In genomic region chr12:113296557-113297213, GRCh38 we compare ENCODE assay signal across 19 cellular contexts. TPM values are rescaled to one million over a fixed set of nuclear protein-coding genes. Genes with fewer than 3 reads are reported as not detected.
DNase-seq lines count a peak whose midpoint lies in the region; ATAC-seq, FAIRE-seq and TF ChIP-seq lines count a peak whose summit lies in the region.
"Had no signal": no experiment of that assay in that cellular context is flagged by ENCODE, and none has a peak within 500 bp of the region (broad histone marks: within the 10 kb centered on the region; RNA-seq: fewer than 3 reads in every experiment).

No MANE protein-coding gene starts in this region.

- no peak for TF ChIP-seq EP300 in GM12878 (IDR thresholded peaks at IDR 0.05; ENCODE audit: borderline replicate concordance in 1 of 2, control insufficient read depth in 1 of 2, low read depth in 2 of 2, low read length in 2 of 2)

- H2BK15ac ChIP-seq in neuronal stem cell (ENCODE audit: low read length), result no peak overlapping the region

- CTCF ChIA-PET in GM12878 (lab: Yijun Ruan, JAX), result no interaction called here

- WGBS in GM12878 (ENCODE audit: insufficient coverage, insufficient replicate concordance, low lambda C conversion rate, missing lambda C conversion rate), result 93% methylated on average over 23 of the region's 23 CpGs
- no CpG with 5 or more reads among the region's 23 CpGs for WGBS in neuronal stem cell (ENCODE audit: extremely low coverage in 2 of 2, insufficient read length in 2 of 2, insufficient replicate concordance in 1 of 2), 2 donors

- no peak for FAIRE-seq in GM12878 (lab: Jason Lieb, UNC)
- FAIRE-seq in urothelium cell line (lab: Jason Lieb, UNC), result no peak

- H3K23ac ChIP-seq in neuronal stem cell (ENCODE audit: low read depth, low read length, poor library complexity), result peak overlapping the region; percentile 82

- H3K9me3 ChIP-seq in right atrium auricular region, result no peaks in the 10 kb centered on the region
- no peaks in the 10 kb centered on the region for H3K9me3 ChIP-seq in GM12878 (replicated peaks; ENCODE audit: control insufficient read depth, insufficient read depth, low read length)
- H3K9me3 ChIP-seq in neuronal stem cell (replicated peaks in 1 of 2; ENCODE audit: control insufficient read depth in 2 of 2, insufficient read depth in 1 of 2, low read depth in 1 of 2, low read length in 2 of 2), result peaks cover 0 to 1% of the 10 kb centered on the region in 2 donors

- no peak overlapping the region for H3K4ac ChIP-seq in neuronal stem cell (ENCODE audit: low read length)

- H2BK120ac ChIP-seq in neuronal stem cell (ENCODE audit: low read depth, low read length), result no peak overlapping the region

- H3K4me3 ChIP-seq in right atrium auricular region (no peak overlapping the region), GM12878 (no peak overlapping the region), neuronal stem cell (ENCODE audit: low read length in 2 of 2) (no peak overlapping the region)

- no peak for TF ChIP-seq RAD21 in GM12878 (IDR thresholded peaks at IDR 0.05; ENCODE audit: insufficient read depth, low read depth, low read length)

- H3K18ac ChIP-seq in neuronal stem cell (ENCODE audit: low read length), result peak overlapping the region; percentile 73

- no peak for TF ChIP-seq POLR2A in GM12878 (IDR thresholded peaks at IDR 0.05; ENCODE audit: low read depth, low read length)

- H3K27me3 ChIP-seq in right atrium auricular region, result no peaks in the 10 kb centered on the region
- H3K27me3 ChIP-seq in GM12878 (replicated peaks in 1 of 2; ENCODE audit: control insufficient read depth in 2 of 2, insufficient read depth in 2 of 2, low read length in 1 of 2), result no peaks in the 10 kb centered on the region
- H3K27me3 ChIP-seq in neuronal stem cell (ENCODE audit: control insufficient read depth in 3 of 3, insufficient read depth in 3 of 3, low read depth in 1 of 3, low read length in 3 of 3), result no peaks in the 10 kb centered on the region

- H2BK5ac ChIP-seq in neuronal stem cell (ENCODE audit: low read length), result no peak overlapping the region

- H3K9ac ChIP-seq in GM12878 (ENCODE audit: control insufficient read depth, insufficient read depth, low read length) (no peak overlapping the region), neuronal stem cell (ENCODE audit: low read depth, low read length, poor library complexity) (no peak overlapping the region)

- H3K4me2 ChIP-seq in GM12878 (ENCODE audit: control insufficient read depth, insufficient read depth), result no peak overlapping the region
- no peak overlapping the region for H3K4me2 ChIP-seq in neuronal stem cell (ENCODE audit: insufficient read depth, low read length, poor library complexity, severe bottlenecking)

- H4K91ac ChIP-seq in neuronal stem cell (ENCODE audit: low read depth, low read length, poor library complexity), result no peak overlapping the region

- H3K4me1 ChIP-seq in right atrium auricular region (peaks cover 0 to 58% of the 10 kb centered on the region in 2 donors), GM12878 (ENCODE audit: control insufficient read depth, insufficient read depth, low read length) (no peaks in the 10 kb centered on the region), neuronal stem cell (ENCODE audit: control insufficient read depth in 2 of 2, insufficient read depth in 1 of 2, low read depth in 1 of 2, low read length in 2 of 2) (peaks cover 0 to 10% of the 10 kb centered on the region in 2 donors)

- H3K27ac ChIP-seq in right atrium auricular region (peak overlapping the region; percentile 84 to 86), GM12878 (ENCODE audit: control insufficient read depth, insufficient read depth) (no peak overlapping the region), neuronal stem cell (replicated peaks; ENCODE audit: low read length) (no peak overlapping the region)
- H3K27ac ChIP-seq: C4-2B, VCaP had no signal

- TSS peak; percentile 53 for BruUV-seq in GM12878 (replicated peaks; lab: Mats Ljungman, UMichigan)

- H4K20me1 ChIP-seq in GM12878 (ENCODE audit: control insufficient read depth, insufficient read depth), result no peaks in the 10 kb centered on the region

- H3K79me1 ChIP-seq in neuronal stem cell (ENCODE audit: low read depth, low read length), result no peaks in the 10 kb centered on the region

- in situ Hi-C loops in GM12878 (cut with MboI), result no loop called here

- peak overlapping the region; percentile 92 for H3K14ac ChIP-seq in neuronal stem cell (ENCODE audit: low read length)

- no peak overlapping the region for H2BK12ac ChIP-seq in neuronal stem cell (ENCODE audit: low read length)

- SMC1A ChIA-PET in GM12878 (lab: Charles Lee; ENCODE audit: uncharacterized antibody, unreplicated experiment), result no interaction called here

- POLR2A ChIA-PET in GM12878 (lab: Charles Lee), result no interaction called here

- RAD21 ChIA-PET in GM12878 (lab: Charles Lee; ENCODE audit: unreplicated experiment), result no interaction called here

- no peak for ATAC-seq in GM12878
- ATAC-seq: natural killer cell had no signal

- no peak for TF ChIP-seq CTCF in right atrium auricular region (IDR thresholded peaks at IDR 0.05)
- TF ChIP-seq CTCF in GM12878 (IDR thresholded peaks at IDR 0.05 in 2 of 3, conservative IDR thresholded peaks at IDR 0.05 in 1 of 3; ENCODE audit: control insufficient read depth in 2 of 3, extremely low read depth in 1 of 3, insufficient read depth in 1 of 3, low read depth in 3 of 3, low read length in 3 of 3), result no peak

- H2AFZ ChIP-seq in GM12878 (ENCODE audit: control insufficient read depth, low read depth, low read length) (no peak overlapping the region), neuronal stem cell (ENCODE audit: low read length) (no peak overlapping the region)

- no peak overlapping the region for H4K8ac ChIP-seq in neuronal stem cell (ENCODE audit: low read depth, low read length)

- intact Hi-C loops in cardiac septum (cut with DNase I) (loop anchor here (5.0 kb wide), 1 partner anchor 64 kb away; no protein-coding TSS in a partner anchor), GM12878 (cut with micrococcal nuclease; ENCODE audit: unreplicated experiment) (no loop called here)

- H3K36me3 ChIP-seq in right atrium auricular region, result peaks cover 46% of the 10 kb centered on the region
- H3K36me3 ChIP-seq in GM12878 (ENCODE audit: control insufficient read depth in 2 of 2, insufficient read depth in 2 of 2, low read length in 1 of 2), result peaks cover 0 to 10% of the 10 kb centered on the region in 2 experiments; a peak in 3 of 4 replicates
- H3K36me3 ChIP-seq in neuronal stem cell (replicated peaks in 1 of 2; ENCODE audit: control insufficient read depth in 2 of 2, insufficient read depth in 2 of 2, low read length in 2 of 2), result peaks cover 0 to 5% of the 10 kb centered on the region in 2 donors

- H3K79me2 ChIP-seq in GM12878 (ENCODE audit: control insufficient read depth, insufficient read depth, low read length), result no peaks in the 10 kb centered on the region

- no peak for DNase-seq in right atrium auricular region (ENCODE audit: low spot score)
- DNase-seq in cardiac septum (ENCODE audit: low spot score), result no peak
- no peak for DNase-seq in GM12878 (ENCODE audit: low read depth, low spot score)
- DNase-seq in neuronal stem cell (ENCODE audit: low spot score), result no peak
- no peak for DNase-seq in urothelium cell line (ENCODE audit: low spot score)
- no peak for DNase-seq in AG20443 (ENCODE audit: low spot score)
- DNase-seq in germinal center (ENCODE audit: low spot score), result no peak
- DNase-seq: activated CD4-positive, alpha-beta T cell treated with anti-CD3 and anti-CD28 coated beads, Interleukin-2, amount 10 ng/mL, durations not matched to agents 24 days and 14 days; activated naive CD4-positive, alpha-beta T cell treated with anti-CD3 and anti-CD28 coated beads, Interleukin-2, amount 10 ng/mL, durations not matched to agents 7 days and 5 days; effector CD4-positive, alpha-beta T cell; erythroblast; H7; natural killer cell; NCI-H1092; NCI-H2029; NCI-H2227 treated with DMSO at 0.1 percent for 48 hours; retina had no signal

- peak overlapping the region; percentile 64 for H2AK5ac ChIP-seq in neuronal stem cell (ENCODE audit: low read depth, low read length)

RNA-seq across cellular contexts. Expression of gene SLC8B1, which starts 38.2 kb away (rescaled TPM):
- total RNA-seq in right atrium auricular region, result 10 to 100 TPM; 17.1 to 18.8 TPM
- total RNA-seq in cardiac septum, result 11.0 TPM
- 39.5 and 55.8 TPM in 2 replicates for total RNA-seq in GM12878 (2013; cell fraction: nucleolus; rRNA removed)
- total RNA-seq in GM12878 (2014; rRNA removed), result 4.7 and 7.0 TPM in 2 replicates
- total RNA-seq in GM12878 (2014; rRNA removed; fragmentation: Illumina TruSeq; extraction: Trizol), result 4.0 and 4.3 TPM in 2 replicates
- 6.9 and 9.5 TPM in 2 replicates for total RNA-seq in GM12878 (2021)
- polyA plus RNA-seq in GM12878 (2011; ENCODE audit: low read depth), result 2.5 TPM
- polyA plus RNA-seq in GM12878 (2011; rRNA removed), result 6.5 and 12.3 TPM in 2 replicates
- 18.4 and 21.2 TPM in 2 replicates for polyA plus RNA-seq in GM12878 (2011; cell fraction: cytosol; rRNA removed)
- polyA plus RNA-seq in GM12878 (2011; cell fraction: nucleus; rRNA removed), result 30.6 and 34.0 TPM in 2 replicates
- 5.1 and 6.7 TPM in 2 replicates for polyA plus RNA-seq in GM12878 (2012)
- polyA plus RNA-seq in GM12878 (2014; fragmentation: Illumina TruSeq; extraction: Trizol), result 4.3 and 4.9 TPM in 2 replicates
- polyA plus RNA-seq in GM12878 (2014; fragmentation: Nextera tagmentation; extraction: Ambion mirVana), result under 1 TPM; 0.18 to 0.20 TPM
- 7.8 and 8.4 TPM in 2 replicates for polyA plus RNA-seq in GM12878 (2014; rRNA removed)
- polyA plus RNA-seq in GM12878 (2016; fragmentation: Nextera tagmentation; extraction: Ambion mirVana), result 1 to 10 TPM; 6.5 to 8.7 TPM
- polyA minus RNA-seq in GM12878 (2011; rRNA and poly(A)+ RNA removed), result 15.9 and 28.0 TPM in 2 replicates
- polyA minus RNA-seq in GM12878 (2011; cell fraction: cytosol; rRNA and poly(A)+ RNA removed), result 4.3 and 6.4 TPM in 2 replicates
- polyA minus RNA-seq in GM12878 (2011; cell fraction: nucleus; rRNA and poly(A)+ RNA removed), result 11.2 and 20.4 TPM in 2 replicates
- 3.1 TPM for polyA plus RNA-seq in neuronal stem cell (2013, experiment 1 of 2)
- polyA plus RNA-seq in neuronal stem cell (2013, experiment 2 of 2), result 3.5 TPM

Comparison
In these comparisons a context has a peak if more than half of its experiments do, and no peak if none do; other contexts are left out.
1. H3K27ac ChIP-seq: peak in right atrium auricular region (2 of 2); none in GM12878 (single experiment) and neuronal stem cell (single experiment).